ENCODE assay signal across 8 cellular contexts in genomic region chr19:38373907-38374331, GRCh38. TPM values are rescaled to one million over a fixed set of nuclear protein-coding genes. Genes with fewer than 3 reads are reported as not detected.
DNase-seq lines count a peak whose midpoint lies in the region; ATAC-seq, FAIRE-seq and TF ChIP-seq lines count a peak whose summit lies in the region.

No MANE protein-coding gene starts in this region.

- 45% methylated on average over 6 of the region's 6 CpGs for WGBS in GM12878 (ENCODE audit: insufficient coverage, insufficient replicate concordance, low lambda C conversion rate, missing lambda C conversion rate)
- 68 to 86% methylated on average over 2 to 6 of the region's 6 CpGs for WGBS in transverse colon (ENCODE audit: low coverage in 1 of 2), 2 donors

- H3K4me2 ChIP-seq in GM12878 (ENCODE audit: control insufficient read depth, insufficient read depth) = peak overlapping the region; percentile 94

- H3K4me1 Mint-ChIP-seq in activated T-cell treated with anti-CD3 and anti-CD28 coated beads, Interleukin-2, amount 50 U/mL, for 72 hours (ENCODE audit: low read depth) = peaks cover 37% of the 10 kb centered on the region
- H3K4me1 Mint-ChIP-seq in memory B cell = peaks cover 17% of the 10 kb centered on the region

- TF ChIP-seq CTCF in GM12878 (IDR thresholded peaks at IDR 0.05 in 2 of 3, conservative IDR thresholded peaks at IDR 0.05 in 1 of 3; ENCODE audit: control insufficient read depth in 2 of 3, extremely low read depth in 1 of 3, insufficient read depth in 1 of 3, low read depth in 3 of 3, low read length in 3 of 3) = no peak
- TF ChIP-seq CTCF in transverse colon (IDR thresholded peaks at IDR 0.05) = no peak

- peaks cover 26% of the 10 kb centered on the region for H3K79me2 ChIP-seq in GM12878 (ENCODE audit: control insufficient read depth, insufficient read depth, low read length)

- BruUV-seq in GM12878 (replicated peaks; lab: Mats Ljungman, UMichigan) = TSS peak; percentile 93

- no peaks in the 10 kb centered on the region for H3K27me3 Mint-ChIP-seq in activated T-cell treated with anti-CD3 and anti-CD28 coated beads, Interleukin-2, amount 50 U/mL, for 72 hours (ENCODE audit: low read depth)
- peaks cover 10% of the 10 kb centered on the region for H3K27me3 Mint-ChIP-seq in memory B cell

- peaks cover 12 to 15% of the 10 kb centered on the region in 2 donors for H3K36me3 Mint-ChIP-seq in activated T-cell treated with anti-CD3 and anti-CD28 coated beads, Interleukin-2, amount 50 U/mL, for 72 hours (ENCODE audit: insufficient read depth in 2 of 2)
- peaks cover 5% of the 10 kb centered on the region for H3K36me3 Mint-ChIP-seq in memory B cell

- peaks cover 0 to 10% of the 10 kb centered on the region in 2 experiments; a peak in 2 of 4 replicates for H3K36me3 ChIP-seq in GM12878 (ENCODE audit: control insufficient read depth in 2 of 2, insufficient read depth in 2 of 2, low read length in 1 of 2)
- H3K36me3 ChIP-seq in transverse colon = peaks cover 0 to 2% (median 0%) of the 10 kb centered on the region in 4 donors

- H3K4me3 ChIP-seq in GM12878 = peak overlapping the region; percentile 62; the same call in 1 of the 2 replicates
- H3K4me3 ChIP-seq in transverse colon = peak overlapping the region in 3 of 4 donors; percentile 23 to 76 (median 66)

- TF ChIP-seq POLR2A in GM12878 (IDR thresholded peaks at IDR 0.05; ENCODE audit: low read depth, low read length) (no peak), transverse colon (IDR thresholded peaks at IDR 0.05) (no peak)

- peaks cover 0 to 2% of the 10 kb centered on the region in 2 experiments; a peak in 1 of 4 replicates for H3K27me3 ChIP-seq in GM12878 (replicated peaks in 1 of 2; ENCODE audit: control insufficient read depth in 2 of 2, insufficient read depth in 2 of 2, low read length in 1 of 2)
- no peaks in the 10 kb centered on the region for H3K27me3 ChIP-seq in transverse colon

- H3K9me3 Mint-ChIP-seq in activated T-cell treated with anti-CD3 and anti-CD28 coated beads, Interleukin-2, amount 50 U/mL, for 72 hours = no peaks in the 10 kb centered on the region
- H3K9me3 Mint-ChIP-seq in memory B cell = no peaks in the 10 kb centered on the region

- no peaks in the 10 kb centered on the region for H4K20me1 ChIP-seq in GM12878 (ENCODE audit: control insufficient read depth, insufficient read depth)

- H3K9me3 ChIP-seq in GM12878 (replicated peaks; ENCODE audit: control insufficient read depth, insufficient read depth, low read length) = no peaks in the 10 kb centered on the region
- no peaks in the 10 kb centered on the region for H3K9me3 ChIP-seq in transverse colon

- FAIRE-seq in GM12878 (lab: Jason Lieb, UNC) = no peak

- intact Hi-C loops in GM12878 (cut with micrococcal nuclease; ENCODE audit: unreplicated experiment) = loop anchor here (1.0 kb wide), 1 partner anchor 39 kb away; the partner anchor contains the start of gene CATSPERG
- intact Hi-C loops in transverse colon (cut with DNase I; ENCODE audit: low total_unique reads) = no loop called here

- TF ChIP-seq RAD21 in GM12878 (IDR thresholded peaks at IDR 0.05; ENCODE audit: insufficient read depth, low read depth, low read length) = no peak

- CTCF ChIA-PET in GM12878 (lab: Yijun Ruan, JAX) = interaction anchor here (0.7 to 2.8 kb wide), 15 partner anchors 14 to 556 kb away, joined by 3 to 34 read pairs (median 4); partner anchors contain the start of genes CATSPERG, FAM98C, GGN and MRPS12

- SMC1A ChIA-PET in GM12878 (lab: Charles Lee; ENCODE audit: uncharacterized antibody, unreplicated experiment) = interaction anchor here (0.6 to 1.7 kb wide), 8 partner anchors 29 to 474 kb away, joined by 3 to 21 read pairs (median 6); partner anchors contain the start of genes ACTN4, CATSPERG and FAM98C

- peak overlapping the region; percentile 94 to 96 for H3K4me3 Mint-ChIP-seq in activated T-cell treated with anti-CD3 and anti-CD28 coated beads, Interleukin-2, amount 50 U/mL, for 72 hours
- H3K4me3 Mint-ChIP-seq in memory B cell = peak overlapping the region; percentile 97

- ATAC-seq in activated T-cell treated with anti-CD3 and anti-CD28 coated beads, Interleukin-2, amount 50 U/mL, for 72 hours (replicated peaks in 1 of 2) = no peak
- no peak for ATAC-seq in GM12878
- ATAC-seq in memory B cell (ENCODE audit: low read depth) = no peak
- ATAC-seq in GM18511 (IDR thresholded peaks at IDR 0.05; ENCODE audit: unreplicated experiment) = no peak

- POLR2A ChIA-PET in GM12878 (lab: Charles Lee) = interaction anchor here (0.6 to 2.6 kb wide), 14 partner anchors 11 to 908 kb away, joined by 3 to 26 read pairs (median 4); partner anchors contain the start of genes CATSPERG, FAM98C, GGN and NFKBIB

- no peak for DNase-seq in activated T-cell treated with anti-CD3 and anti-CD28 coated beads, Interleukin-2, amount 50 U/mL, for 72 hours
- no peak for DNase-seq in activated T-cell treated with anti-CD3 and anti-CD28 coated beads, Interleukin-2, amount 50 U/mL, for 48 hours
- DNase-seq in GM12878 (ENCODE audit: low read depth, low spot score) (no peak), memory B cell (ENCODE audit: low spot score in 2 of 2) (no peak), transverse colon (no peak), EL (no peak), middle frontal gyrus (ENCODE audit: extremely low spot score, low spot score) (no peak)

- RAD21 ChIA-PET in GM12878 (lab: Charles Lee; ENCODE audit: unreplicated experiment) = interaction anchor here (0.5 to 4.8 kb wide), 18 partner anchors 14 to 556 kb away, joined by 3 to 46 read pairs (median 4); partner anchors contain the start of genes ACTN4, CATSPERG, EIF3K and FAM98C

- peak overlapping the region; percentile 73 for H3K9ac ChIP-seq in GM12878 (ENCODE audit: control insufficient read depth, insufficient read depth, low read length)

- peak overlapping the region; percentile 99 for H2AFZ ChIP-seq in GM12878 (ENCODE audit: control insufficient read depth, low read depth, low read length)

- H3K4me1 ChIP-seq in GM12878 (ENCODE audit: control insufficient read depth, insufficient read depth, low read length) (peaks cover 14% of the 10 kb centered on the region), transverse colon (peaks cover 11 to 28% (median 16%) of the 10 kb centered on the region in 4 donors)

- H3K27ac Mint-ChIP-seq in activated T-cell treated with anti-CD3 and anti-CD28 coated beads, Interleukin-2, amount 50 U/mL, for 72 hours = peak overlapping the region; percentile 49
- peak overlapping the region; percentile 96 for H3K27ac Mint-ChIP-seq in memory B cell

- in situ Hi-C loops in GM12878 (cut with MboI) (loop anchor here (5.0 kb wide), 1 partner anchor 37 kb away; the partner anchor contains the start of gene CATSPERG), transverse colon (cut with MboI; ENCODE audit: low pct_ligation_motif_present in 1 of 4, low pct_unique_long_range_greater_than_20kb in 1 of 4, low sequenced_read_pairs in 3 of 4) (no loop called here)

- peak overlapping the region; percentile 76 for H3K27ac ChIP-seq in GM12878 (ENCODE audit: control insufficient read depth, insufficient read depth)
- peak overlapping the region; percentile 85 to 92 (median 88) for H3K27ac ChIP-seq in transverse colon

- TF ChIP-seq EP300 in GM12878 (IDR thresholded peaks at IDR 0.05; ENCODE audit: borderline replicate concordance in 1 of 2, control insufficient read depth in 1 of 2, low read depth in 2 of 2, low read length in 2 of 2) = no peak
- no peak for TF ChIP-seq EP300 in transverse colon (IDR thresholded peaks at IDR 0.05; ENCODE audit: low read depth)

RNA-seq across cellular contexts. Expression of gene PSMD8, which starts 0.5 kb away (rescaled TPM):
- total RNA-seq in activated T-cell treated with anti-CD3 and anti-CD28 coated beads, Interleukin-2, amount 50 U/mL, for 72 hours = 100 to 1,000 TPM; 136 to 168 TPM
- total RNA-seq in GM12878 (2013; cell fraction: nucleolus; rRNA removed) = 69.3 and 72.2 TPM in 2 replicates
- total RNA-seq in GM12878 (2014; rRNA removed) (294 and 336 TPM in 2 replicates), GM12878 (2014; rRNA removed; fragmentation: Illumina TruSeq; extraction: Trizol) (164 and 180 TPM in 2 replicates), GM12878 (2021) (180 and 189 TPM in 2 replicates), transverse colon (100 to 1,000 TPM in 1 of 4 donors, 10 to 100 TPM in 3; 28.1 to 171 (median 78.5) TPM)
- 83.0 TPM for polyA plus RNA-seq in GM12878 (2011; ENCODE audit: low read depth)
- polyA plus RNA-seq in GM12878 (2011; rRNA removed) (235 and 409 TPM in 2 replicates), GM12878 (2014; fragmentation: Illumina TruSeq; extraction: Trizol) (184 and 210 TPM in 2 replicates), GM12878 (2014; fragmentation: Nextera tagmentation; extraction: Ambion mirVana) (10 to 100 TPM; 81.2 to 99.0 TPM), GM12878 (2014; rRNA removed) (329 and 346 TPM in 2 replicates), GM12878 (2016; fragmentation: Nextera tagmentation; extraction: Ambion mirVana) (100 to 1,000 TPM; 327 to 341 TPM)
- polyA plus RNA-seq in GM12878 (2011; cell fraction: cytosol; rRNA removed) = 430 and 613 TPM in 2 replicates
- 204 and 265 TPM in 2 replicates for polyA plus RNA-seq in GM12878 (2011; cell fraction: nucleus; rRNA removed)
- polyA plus RNA-seq in GM12878 (2012) = 160 and 165 TPM in 2 replicates
- 244 and 321 TPM in 2 replicates for polyA minus RNA-seq in GM12878 (2011; rRNA and poly(A)+ RNA removed)
- 59.7 and 83.7 TPM in 2 replicates for polyA minus RNA-seq in GM12878 (2011; cell fraction: cytosol; rRNA and poly(A)+ RNA removed)
- 42.4 and 72.0 TPM in 2 replicates for polyA minus RNA-seq in GM12878 (2011; cell fraction: nucleus; rRNA and poly(A)+ RNA removed)

RNA-seq across cellular contexts. Expression of gene GGN, which starts 13.9 kb away (rescaled TPM):
- 1 to 10 TPM in 1 of 2 donors, under 1 TPM in 1; 0.43 to 1.4 TPM for total RNA-seq in activated T-cell treated with anti-CD3 and anti-CD28 coated beads, Interleukin-2, amount 50 U/mL, for 72 hours
- not detected in 2 replicates for total RNA-seq in GM12878 (2013; cell fraction: nucleolus; rRNA removed)
- not detected in 2 replicates for total RNA-seq in GM12878 (2014; rRNA removed)
- not detected in 2 replicates for total RNA-seq in GM12878 (2014; rRNA removed; fragmentation: Illumina TruSeq; extraction: Trizol)
- total RNA-seq in GM12878 (2021) = not detected in 2 replicates
- polyA plus RNA-seq in GM12878 (2011; ENCODE audit: low read depth) = not detected
- not detected in 2 replicates for polyA plus RNA-seq in GM12878 (2011; rRNA removed)
- not detected in 2 replicates for polyA plus RNA-seq in GM12878 (2011; cell fraction: cytosol; rRNA removed)
- not detected in 2 replicates for polyA plus RNA-seq in GM12878 (2011; cell fraction: nucleus; rRNA removed)
- 0.25 and 0.37 TPM in 2 replicates for polyA plus RNA-seq in GM12878 (2012)
- not detected in 2 replicates for polyA plus RNA-seq in GM12878 (2014; fragmentation: Illumina TruSeq; extraction: Trizol)
- not detected for polyA plus RNA-seq in GM12878 (2014; fragmentation: Nextera tagmentation; extraction: Ambion mirVana)
- polyA plus RNA-seq in GM12878 (2014; rRNA removed) = not detected in 2 replicates
- polyA plus RNA-seq in GM12878 (2016; fragmentation: Nextera tagmentation; extraction: Ambion mirVana) = not detected
- polyA minus RNA-seq in GM12878 (2011; rRNA and poly(A)+ RNA removed) = not detected in 2 replicates
- polyA minus RNA-seq in GM12878 (2011; cell fraction: cytosol; rRNA and poly(A)+ RNA removed) = not detected in 2 replicates
- not detected in 2 replicates for polyA minus RNA-seq in GM12878 (2011; cell fraction: nucleus; rRNA and poly(A)+ RNA removed)
- not detected for total RNA-seq in transverse colon

RNA-seq across cellular contexts. Expression of gene SPRED3, which starts 14.6 kb away (rescaled TPM):
- 1 to 10 TPM; 1.7 to 4.2 TPM for total RNA-seq in activated T-cell treated with anti-CD3 and anti-CD28 coated beads, Interleukin-2, amount 50 U/mL, for 72 hours
- 2.1 and 4.2 TPM in 2 replicates for total RNA-seq in GM12878 (2013; cell fraction: nucleolus; rRNA removed)
- 0.05 TPM in 1 of 2 replicates, not detected in the other for total RNA-seq in GM12878 (2014; rRNA removed)
- 0.23 and 0.27 TPM in 2 replicates for total RNA-seq in GM12878 (2014; rRNA removed; fragmentation: Illumina TruSeq; extraction: Trizol)
- total RNA-seq in GM12878 (2021) = 1.2 and 1.5 TPM in 2 replicates
- 0.04 TPM for polyA plus RNA-seq in GM12878 (2011; ENCODE audit: low read depth)
- polyA plus RNA-seq in GM12878 (2011; rRNA removed) = 0.61 and 0.79 TPM in 2 replicates
- 0.18 and 0.40 TPM in 2 replicates for polyA plus RNA-seq in GM12878 (2011; cell fraction: cytosol; rRNA removed)
- 4.8 and 6.4 TPM in 2 replicates for polyA plus RNA-seq in GM12878 (2011; cell fraction: nucleus; rRNA removed)
- 0.91 and 2.4 TPM in 2 replicates for polyA plus RNA-seq in GM12878 (2012)
- polyA plus RNA-seq in GM12878 (2014; fragmentation: Illumina TruSeq; extraction: Trizol) = 0.11 and 0.24 TPM in 2 replicates
- under 1 TPM; 0.09 to 0.32 TPM for polyA plus RNA-seq in GM12878 (2014; fragmentation: Nextera tagmentation; extraction: Ambion mirVana)
- 0.31 and 0.88 TPM in 2 replicates for polyA plus RNA-seq in GM12878 (2014; rRNA removed)
- polyA plus RNA-seq in GM12878 (2016; fragmentation: Nextera tagmentation; extraction: Ambion mirVana) = under 1 TPM in 1 of 2 experiments, not detected in 1; 0.47 TPM
- polyA minus RNA-seq in GM12878 (2011; rRNA and poly(A)+ RNA removed) = 0.52 and 0.73 TPM in 2 replicates
- not detected in 2 replicates for polyA minus RNA-seq in GM12878 (2011; cell fraction: cytosol; rRNA and poly(A)+ RNA removed)
- 1.1 and 2.0 TPM in 2 replicates for polyA minus RNA-seq in GM12878 (2011; cell fraction: nucleus; rRNA and poly(A)+ RNA removed)
- 1 to 10 TPM in 1 of 4 donors, under 1 TPM in 2, not detected in 1; 0.14 to 3.0 (median 0.48) TPM for total RNA-seq in transverse colon

RNA-seq across cellular contexts. Expression of gene FAM98C, which starts 29.0 kb away (rescaled TPM):
- total RNA-seq in activated T-cell treated with anti-CD3 and anti-CD28 coated beads, Interleukin-2, amount 50 U/mL, for 72 hours = 10 to 100 TPM; 41.0 to 45.1 TPM
- 25.4 and 31.4 TPM in 2 replicates for total RNA-seq in GM12878 (2013; cell fraction: nucleolus; rRNA removed)
- total RNA-seq in GM12878 (2014; rRNA removed) (9.8 and 10.2 TPM in 2 replicates), GM12878 (2014; rRNA removed; fragmentation: Illumina TruSeq; extraction: Trizol) (6.8 and 7.0 TPM in 2 replicates), GM12878 (2021) (11.2 and 14.2 TPM in 2 replicates), transverse colon (100 to 1,000 TPM in 1 of 4 donors, 10 to 100 TPM in 3; 34.0 to 102 (median 41.2) TPM)
- polyA plus RNA-seq in GM12878 (2011; ENCODE audit: low read depth) = 5.0 TPM
- polyA plus RNA-seq in GM12878 (2011; rRNA removed) (4.5 and 8.8 TPM in 2 replicates), GM12878 (2014; fragmentation: Illumina TruSeq; extraction: Trizol) (1.7 and 3.5 TPM in 2 replicates), GM12878 (2014; fragmentation: Nextera tagmentation; extraction: Ambion mirVana) (1 to 10 TPM; 1.4 to 2.3 TPM), GM12878 (2014; rRNA removed) (17.1 and 23.5 TPM in 2 replicates), GM12878 (2016; fragmentation: Nextera tagmentation; extraction: Ambion mirVana) (10 to 100 TPM; 13.5 to 17.2 TPM)
- polyA plus RNA-seq in GM12878 (2011; cell fraction: cytosol; rRNA removed) = 13.9 and 19.4 TPM in 2 replicates
- 33.4 and 38.9 TPM in 2 replicates for polyA plus RNA-seq in GM12878 (2011; cell fraction: nucleus; rRNA removed)
- polyA plus RNA-seq in GM12878 (2012) = 14.4 and 15.0 TPM in 2 replicates
- 4.2 and 10.1 TPM in 2 replicates for polyA minus RNA-seq in GM12878 (2011; rRNA and poly(A)+ RNA removed)
- polyA minus RNA-seq in GM12878 (2011; cell fraction: cytosol; rRNA and poly(A)+ RNA removed) = 7.9 and 8.8 TPM in 2 replicates
- 6.8 and 10.3 TPM in 2 replicates for polyA minus RNA-seq in GM12878 (2011; cell fraction: nucleus; rRNA and poly(A)+ RNA removed)

RNA-seq across cellular contexts. Expression of gene CATSPERG, which starts 38.3 kb away (rescaled TPM):
- 1 to 10 TPM; 6.4 to 6.7 TPM for total RNA-seq in activated T-cell treated with anti-CD3 and anti-CD28 coated beads, Interleukin-2, amount 50 U/mL, for 72 hours
- total RNA-seq in GM12878 (2013; cell fraction: nucleolus; rRNA removed) = 14.5 and 16.4 TPM in 2 replicates
- total RNA-seq in GM12878 (2014; rRNA removed) (0.56 and 0.65 TPM in 2 replicates), GM12878 (2014; rRNA removed; fragmentation: Illumina TruSeq; extraction: Trizol) (0.76 and 1.2 TPM in 2 replicates), GM12878 (2021) (1.2 and 1.7 TPM in 2 replicates), transverse colon (10 to 100 TPM in 3 of 4 donors, 1 to 10 TPM in 1; 7.0 to 59.5 (median 20.3) TPM)
- polyA plus RNA-seq in GM12878 (2011; ENCODE audit: low read depth) = 0.66 TPM
- polyA plus RNA-seq in GM12878 (2011; rRNA removed) (0.61 and 1.1 TPM in 2 replicates), GM12878 (2014; fragmentation: Illumina TruSeq; extraction: Trizol) (0.15 and 0.98 TPM in 2 replicates), GM12878 (2014; fragmentation: Nextera tagmentation; extraction: Ambion mirVana) (under 1 TPM; 0.11 to 0.15 TPM), GM12878 (2014; rRNA removed) (0.70 and 0.75 TPM in 2 replicates), GM12878 (2016; fragmentation: Nextera tagmentation; extraction: Ambion mirVana) (1 to 10 TPM in 1 of 2 experiments, under 1 TPM in 1; 0.15 to 1.3 TPM)
- polyA plus RNA-seq in GM12878 (2011; cell fraction: cytosol; rRNA removed) = 0.57 and 0.99 TPM in 2 replicates
- polyA plus RNA-seq in GM12878 (2011; cell fraction: nucleus; rRNA removed) = 2.2 and 3.3 TPM in 2 replicates
- polyA plus RNA-seq in GM12878 (2012) = 0.77 and 0.96 TPM in 2 replicates
- polyA minus RNA-seq in GM12878 (2011; rRNA and poly(A)+ RNA removed) = 4.1 and 5.6 TPM in 2 replicates
- 0.73 TPM in 1 of 2 replicates, not detected in the other for polyA minus RNA-seq in GM12878 (2011; cell fraction: cytosol; rRNA and poly(A)+ RNA removed)
- polyA minus RNA-seq in GM12878 (2011; cell fraction: nucleus; rRNA and poly(A)+ RNA removed) = 3.9 and 7.2 TPM in 2 replicates
